1 cellular context compared by ENCODE assay signal in genomic region chr18:76980663-76981387, GRCh38.
TF ChIP-seq lines count a peak whose summit lies in the region.

No MANE protein-coding gene starts in this region.

TF ChIP-seq in WTC11, 78 proteins besides CTCF, POLR2A, EP300 and RAD21 (continued from another document):
- TF ChIP-seq ZSCAN18 (CRISPR knock-in tag; IDR thresholded peaks at IDR 0.05): no peak
- TF ChIP-seq RORB (CRISPR knock-in tag; IDR thresholded peaks at IDR 0.05): no peak
